Comparison of ENCODE assay signal across 9 cellular contexts in the genomic region with DNA sequence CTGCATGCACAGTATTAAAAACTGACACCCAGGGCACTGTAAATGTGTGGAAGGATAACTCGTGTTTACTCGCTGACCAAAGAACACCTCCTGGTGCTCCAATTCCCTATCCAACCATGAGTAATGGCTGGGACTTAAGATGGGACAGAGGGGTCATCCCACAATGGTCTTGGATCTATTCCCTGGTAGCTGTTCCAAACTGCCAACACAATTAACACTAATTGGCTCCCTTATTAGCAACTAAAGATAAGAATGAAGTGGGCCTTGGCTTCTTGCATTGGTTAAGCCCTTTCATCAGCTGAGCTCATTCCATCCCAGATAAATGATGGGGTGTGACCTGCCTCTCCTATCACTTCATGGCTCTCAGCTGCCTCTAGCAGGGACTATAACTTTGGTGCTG. TPM values are rescaled to one million over a fixed set of nuclear protein-coding genes. Genes with fewer than 3 reads are reported as not detected.
DNase-seq lines count a peak whose midpoint lies in the region; ATAC-seq and TF ChIP-seq lines count a peak whose summit lies in the region.
"Had no signal": no experiment of that assay in that cellular context is flagged by ENCODE, and none has a peak within 500 bp of the region (broad histone marks: within the 10 kb centered on the region; RNA-seq: fewer than 3 reads in every experiment).

No MANE protein-coding gene starts in this region.

- WGBS in psoas muscle, 3 donors = 59 to 73% (median 59%) methylated on average over 2 of the region's 2 CpGs

- H3K4me3 ChIP-seq in psoas muscle = no peak overlapping the region

- H3K4me1 ChIP-seq in psoas muscle = peaks cover 41% of the 10 kb centered on the region

- CTCF ChIA-PET in CD4-positive, alpha-beta T cell (lab: Charles Lee) = interaction anchor here (1.5 to 1.8 kb wide), 2 partner anchors 264 to 308 kb away, joined by 3 to 6 read pairs; a partner anchor contains a TSS

- H3K27me3 Mint-ChIP-seq in CD4-positive, alpha-beta T cell = no peaks in the 10 kb centered on the region
- H3K27me3 Mint-ChIP-seq in T-helper 17 cell (no peaks in the 10 kb centered on the region), glutamatergic neuron (ENCODE audit: unreplicated experiment) (peaks cover 7% of the 10 kb centered on the region)

- H3K36me3 Mint-ChIP-seq in CD4-positive, alpha-beta T cell (ENCODE audit: low read depth) = peaks cover 17% of the 10 kb centered on the region
- peaks cover 5% of the 10 kb centered on the region for H3K36me3 Mint-ChIP-seq in T-helper 17 cell (ENCODE audit: low read depth)
- no peaks in the 10 kb centered on the region for H3K36me3 Mint-ChIP-seq in glutamatergic neuron (ENCODE audit: unreplicated experiment)

- POLR2A ChIA-PET in CD4-positive, alpha-beta T cell (lab: Charles Lee) = no interaction called here

- ATAC-seq in CD4-positive, alpha-beta T cell (ENCODE audit: poor library complexity) = no peak
- ATAC-seq in T-helper 17 cell = no peak
- ATAC-seq in psoas muscle = no peak
- no peak for ATAC-seq in GM18511 (IDR thresholded peaks at IDR 0.05; ENCODE audit: unreplicated experiment)

- H3K27ac ChIP-seq in CD4-positive, alpha-beta T cell (ENCODE audit: low read depth, low read length) = no peak overlapping the region
- H3K27ac ChIP-seq in psoas muscle = peak overlapping the region; percentile 93

- no peak for TF ChIP-seq CTCF in CD4-positive, alpha-beta T cell (IDR thresholded peaks at IDR 0.05)
- TF ChIP-seq CTCF in glutamatergic neuron (IDR thresholded peaks at IDR 0.05; ENCODE audit: partially characterized antibody, unreplicated experiment) (no peak), psoas muscle (IDR thresholded peaks at IDR 0.05) (no peak)

- no peaks in the 10 kb centered on the region for H3K27me3 ChIP-seq in CD4-positive, alpha-beta T cell (ENCODE audit: control insufficient read depth, insufficient read depth, low read length)
- H3K27me3 ChIP-seq in psoas muscle (ENCODE audit: insufficient read depth in 3 of 3, low read length in 2 of 3) = no peaks in the 10 kb centered on the region

- no peak for DNase-seq in CD4-positive, alpha-beta T cell
- no peak for DNase-seq in T-helper 17 cell
- no peak for DNase-seq in glutamatergic neuron
- DNase-seq in psoas muscle = no peak
- no peak for DNase-seq in GDM1 (lab: John Stamatoyannopoulos, UW)
- no peak for DNase-seq in NCI-H128 (lab: John Stamatoyannopoulos, UW; ENCODE audit: unreplicated experiment)
- DNase-seq in GF-D8 (lab: John Stamatoyannopoulos, UW) = no peak
- DNase-seq: Kasumi-1 had no signal

- intact Hi-C loops in CD4-positive, alpha-beta T cell (cut with DNase I, micrococcal nuclease) = loop anchor here (2.0 to 5.0 kb wide), 3 partner anchors 62 to 173 kb away; no protein-coding TSS in a partner anchor
- intact Hi-C loops in psoas muscle (cut with DNase I) = loop anchor here (5.0 to 10.0 kb wide), 3 partner anchors 52 to 125 kb away; no protein-coding TSS in a partner anchor

- peaks cover 40% of the 10 kb centered on the region for H3K4me1 Mint-ChIP-seq in CD4-positive, alpha-beta T cell (ENCODE audit: low read depth)
- H3K4me1 Mint-ChIP-seq in T-helper 17 cell (peaks cover 38% of the 10 kb centered on the region), glutamatergic neuron (ENCODE audit: low read depth, unreplicated experiment) (peaks cover 26% of the 10 kb centered on the region)

- H3K36me3 ChIP-seq in psoas muscle (ENCODE audit: insufficient read depth in 1 of 2, low read depth in 1 of 2) = no peaks in the 10 kb centered on the region

- H3K9me3 Mint-ChIP-seq in CD4-positive, alpha-beta T cell = no peaks in the 10 kb centered on the region
- H3K9me3 Mint-ChIP-seq in glutamatergic neuron (ENCODE audit: unreplicated experiment) = peaks cover 3% of the 10 kb centered on the region

- no peaks in the 10 kb centered on the region for H3K9me3 ChIP-seq in CD4-positive, alpha-beta T cell (ENCODE audit: control insufficient read depth, low read length)
- no peaks in the 10 kb centered on the region for H3K9me3 ChIP-seq in T-helper 17 cell (ENCODE audit: control insufficient read depth, low read length, poor library complexity, severe bottlenecking)
- H3K9me3 ChIP-seq in psoas muscle = no peaks in the 10 kb centered on the region

- peak overlapping the region; percentile 100 for H3K4me3 Mint-ChIP-seq in CD4-positive, alpha-beta T cell
- H3K4me3 Mint-ChIP-seq in T-helper 17 cell (no peak overlapping the region), glutamatergic neuron (ENCODE audit: unreplicated experiment) (peak overlapping the region; percentile 90)

- H3K27ac Mint-ChIP-seq in CD4-positive, alpha-beta T cell = peak overlapping the region; percentile 100
- H3K27ac Mint-ChIP-seq in T-helper 17 cell = peak overlapping the region; percentile 97
- no peak overlapping the region for H3K27ac Mint-ChIP-seq in glutamatergic neuron (ENCODE audit: unreplicated experiment)

RNA-seq across cellular contexts. Expression of a gene that starts 1.5 kb away (rescaled TPM):
- total RNA-seq in CD4-positive, alpha-beta T cell = 10 to 100 TPM; 81.4 to 86.1 TPM
- total RNA-seq in T-helper 17 cell (10 to 100 TPM; 82.7 to 87.5 TPM), glutamatergic neuron (ENCODE audit: unreplicated experiment) (22.2 TPM), psoas muscle (10 to 100 TPM; 39.8 to 47.4 (median 42.8) TPM)
- polyA plus RNA-seq in psoas muscle = 10 to 100 TPM; 16.3 to 22.2 (median 18.8) TPM

RNA-seq across cellular contexts. Expression of a gene that starts 44.4 kb away (rescaled TPM):
- 10 to 100 TPM; 44.3 to 45.6 TPM for total RNA-seq in CD4-positive, alpha-beta T cell
- 10 to 100 TPM; 31.1 to 43.4 TPM for total RNA-seq in T-helper 17 cell
- total RNA-seq in glutamatergic neuron (ENCODE audit: unreplicated experiment) = 161 TPM
- total RNA-seq in psoas muscle = 10 to 100 TPM; 30.8 to 46.3 (median 35.7) TPM
- polyA plus RNA-seq in psoas muscle = 10 to 100 TPM; 13.0 to 25.4 (median 17.4) TPM
